In the genomic region with DNA sequence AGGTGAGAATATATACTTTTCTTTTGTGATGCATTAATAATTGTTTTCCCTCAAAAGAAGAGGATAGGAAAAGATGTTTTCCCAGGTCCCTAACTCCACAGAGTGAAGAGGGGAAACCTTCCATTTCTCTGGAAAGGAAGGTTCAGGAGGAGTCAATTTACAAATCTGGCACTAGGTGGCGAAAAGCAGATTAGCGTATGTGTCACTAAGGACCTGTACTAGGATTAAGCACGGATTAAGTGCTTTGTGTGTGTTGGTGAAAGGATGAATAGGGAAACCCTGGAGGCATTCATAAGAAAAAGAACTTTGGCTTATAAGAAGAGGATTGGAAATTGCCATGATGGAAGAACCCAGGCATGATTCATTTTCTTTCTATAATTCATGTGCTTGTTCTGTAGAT, we compare ENCODE assay signal across 9 cellular contexts.
DNase-seq lines count a peak whose midpoint lies in the region; ATAC-seq and TF ChIP-seq lines count a peak whose summit lies in the region.
"Had no signal": no experiment of that assay in that cellular context is flagged by ENCODE, and none has a peak within 500 bp of the region (broad histone marks: within the 10 kb centered on the region; RNA-seq: fewer than 3 reads in every experiment).

No MANE protein-coding gene starts in this region.

- H3K9ac ChIP-seq in colonic mucosa (ENCODE audit: low read depth in 2 of 2, low read length in 2 of 2), result no peak overlapping the region
- H3K9ac ChIP-seq: BLaER1 had no signal

- no peak for ATAC-seq in HG03175 (IDR thresholded peaks at IDR 0.05; ENCODE audit: unreplicated experiment)

- H3K4me3 ChIP-seq in colonic mucosa, result no peak overlapping the region
- H3K4me3 ChIP-seq in retinal pigment epithelial cell (ENCODE audit: low read length), result no peak overlapping the region
- H3K4me3 ChIP-seq: BLaER1 had no signal

- no peaks in the 10 kb centered on the region for H3K9me3 ChIP-seq in colonic mucosa
- H3K9me3 ChIP-seq: BLaER1 had no signal

- intact Hi-C loops in colonic mucosa (cut with DNase I), result loop anchor here (5.0 kb wide), 2 partner anchors 553 to 593 kb away; no protein-coding TSS in a partner anchor

- H3K27ac ChIP-seq in colonic mucosa, result no peak overlapping the region
- no peak overlapping the region for H3K27ac ChIP-seq in caudate nucleus (ENCODE audit: low read depth, low read length)
- H3K27ac ChIP-seq: BLaER1 had no signal

- H3K36me3 ChIP-seq in colonic mucosa, result no peaks in the 10 kb centered on the region
- H3K36me3 ChIP-seq: BLaER1 had no signal

- no peaks in the 10 kb centered on the region for H3K27me3 ChIP-seq in colonic mucosa
- H3K27me3 ChIP-seq: BLaER1 had no signal

- DNase-seq in NCI-H345 treated with DMSO at 0.1 percent for 48 hours (lab: John Stamatoyannopoulos, UW; ENCODE audit: unreplicated experiment) (peak; percentile 23), NCI-H345 (lab: John Stamatoyannopoulos, UW) (no peak), NCI-H2029 (lab: John Stamatoyannopoulos, UW) (peak; percentile 2), colonic mucosa (peak; percentile 20), retinal pigment epithelial cell (ENCODE audit: low read depth) (peak; percentile 27), caudate nucleus (lab: John Stamatoyannopoulos, UW) (no peak)
- no peak for DNase-seq in activated effector memory CD4-positive, alpha-beta T cell treated with Interleukin-2 at 50 U/mL for 16 hours

- no peak for TF ChIP-seq CTCF in colonic mucosa (IDR thresholded peaks at IDR 0.05)
- TF ChIP-seq CTCF in retinal pigment epithelial cell (conservative IDR thresholded peaks at IDR 0.05; ENCODE audit: low read depth, low read length), result peak; percentile 69

- H3K4me1 ChIP-seq in colonic mucosa, result no peaks in the 10 kb centered on the region

Comparison
In these comparisons a context has a peak if more than half of its experiments do, and no peak if none do; other contexts are left out.
1. DNase-seq: peak in NCI-H345 treated with DMSO at 0.1 percent for 48 hours (single experiment), NCI-H2029 (single experiment), colonic mucosa (single experiment) and retinal pigment epithelial cell (single experiment); none in NCI-H345 (single experiment), caudate nucleus (0 of 61) and activated effector memory CD4-positive, alpha-beta T cell treated with Interleukin-2 at 50 U/mL for 16 hours (single experiment).